Comparison of ENCODE assay signal across 9 cellular contexts in genomic region chr16:566475-567361, GRCh38. TPM values are rescaled to one million over a fixed set of nuclear protein-coding genes. Genes with fewer than 3 reads are reported as not detected.
DNase-seq lines count a peak whose midpoint lies in the region; ATAC-seq and TF ChIP-seq lines count a peak whose summit lies in the region.
"Had no signal": no experiment of that assay in that cellular context is flagged by ENCODE, and none has a peak within 500 bp of the region (broad histone marks: within the 10 kb centered on the region; RNA-seq: fewer than 3 reads in every experiment).

A gene with protein sequence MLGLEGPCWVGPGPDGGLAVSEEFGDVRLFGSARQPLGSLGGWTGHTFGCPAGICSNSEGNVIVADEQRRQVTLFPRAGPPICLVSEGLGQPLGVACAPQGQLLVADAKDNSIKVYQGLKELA (plus strand): TSS chr16:567005. CDS start chr16:568048, 1,043 bp downstream.

- H3K9me3 ChIP-seq in esophagus muscularis mucosa = no peaks in the 10 kb centered on the region

- peaks cover 16% of the 10 kb centered on the region for H3K27me3 Mint-ChIP-seq in nephron progenitor cell (ENCODE audit: low read depth, poor library complexity)

- H3K4me1 ChIP-seq in esophagus muscularis mucosa = peaks cover 44 to 65% (median 57%) of the 10 kb centered on the region in 4 donors

- peak within 1 kb of the TSS; percentile 48 for H3K27ac Mint-ChIP-seq in nephron progenitor cell

- H3K9me3 Mint-ChIP-seq in nephron progenitor cell = no peaks in the 10 kb centered on the region

- TF ChIP-seq POLR2A in GM19193 (IDR thresholded peaks at IDR 0.05; ENCODE audit: extremely low read depth, insufficient read depth, insufficient read length) (peak; percentile 63), esophagus muscularis mucosa (IDR thresholded peaks at IDR 0.05; ENCODE audit: low read depth) (no peak)

- peak within 1 kb of the TSS; percentile 48 to 52 (median 50) for H3K27ac ChIP-seq in esophagus muscularis mucosa (replicated peaks in 1 of 4)

- H3K4me3 ChIP-seq in AG10803 (ENCODE audit: low read length) = no peak within 1 kb of the TSS
- peak within 1 kb of the TSS; percentile 43 to 52 (median 46) for H3K4me3 ChIP-seq in esophagus muscularis mucosa

- H3K4me1 Mint-ChIP-seq in nephron progenitor cell = peaks cover 51% of the 10 kb centered on the region

- intact Hi-C loops in esophagus muscularis mucosa (cut with DNase I) = no loop called here

- peak within 1 kb of the TSS; percentile 34 for H3K4me3 Mint-ChIP-seq in nephron progenitor cell

- TF ChIP-seq CTCF in AG10803 (conservative IDR thresholded peaks at IDR 0.05; ENCODE audit: low read length) (no peak), esophagus muscularis mucosa (IDR thresholded peaks at IDR 0.05) (no peak), nephron progenitor cell (IDR thresholded peaks at IDR 0.05) (no peak)

- no peak for TF ChIP-seq EP300 in esophagus muscularis mucosa (IDR thresholded peaks at IDR 0.05)

- DNase-seq in AG10803 (ENCODE audit: low read depth) (peak; percentile 29), NCI-H146 treated with DMSO at 0.1 percent for 48 hours (lab: John Stamatoyannopoulos, UW; ENCODE audit: unreplicated experiment) (peak; percentile 17), esophagus muscularis mucosa (ENCODE audit: extremely low spot score) (peak; percentile 93), nephron progenitor cell (peak; percentile 68)
- peak; percentile 61 to 70 for DNase-seq in activated CD4-positive, alpha-beta T cell treated with anti-CD3 and anti-CD28 coated beads, Interleukin-2, amount 50 U/mL, for 48 hours

- no peaks in the 10 kb centered on the region for H3K36me3 Mint-ChIP-seq in nephron progenitor cell (ENCODE audit: low read depth)

- 28% methylated on average over 15 of the region's 26 CpGs for WGBS in esophagus muscularis mucosa

- H3K27me3 ChIP-seq in esophagus muscularis mucosa = peaks cover 0 to 34% (median 0%) of the 10 kb centered on the region in 4 donors

- ATAC-seq in GM18519 (IDR thresholded peaks at IDR 0.05; ENCODE audit: low FRiP score, unreplicated experiment) (no peak), GM19395 (IDR thresholded peaks at IDR 0.05; ENCODE audit: unreplicated experiment) (no peak)
- ATAC-seq: HCT116 had no signal

- H3K36me3 ChIP-seq in esophagus muscularis mucosa = peaks cover 0 to under 1% (median 0%) of the 10 kb centered on the region in 4 donors

RNA-seq across cellular contexts. Expression of the gene that starts here (rescaled TPM):
- total RNA-seq in esophagus muscularis mucosa = 1 to 10 TPM; 1.2 to 2.6 (median 1.9) TPM

Comparison
In these comparisons a context has a peak if more than half of its experiments do, and no peak if none do; other contexts are left out.
1. DNase-seq: peak in every context shown above with its lines; median percentile 93 in esophagus muscularis mucosa; 68 in nephron progenitor cell; 66 in activated CD4-positive, alpha-beta T cell treated with anti-CD3 and anti-CD28 coated beads, Interleukin-2, amount 50 U/mL, for 48 hours; 29 in AG10803; 17 in NCI-H146 treated with DMSO at 0.1 percent for 48 hours.